In the genomic region with DNA sequence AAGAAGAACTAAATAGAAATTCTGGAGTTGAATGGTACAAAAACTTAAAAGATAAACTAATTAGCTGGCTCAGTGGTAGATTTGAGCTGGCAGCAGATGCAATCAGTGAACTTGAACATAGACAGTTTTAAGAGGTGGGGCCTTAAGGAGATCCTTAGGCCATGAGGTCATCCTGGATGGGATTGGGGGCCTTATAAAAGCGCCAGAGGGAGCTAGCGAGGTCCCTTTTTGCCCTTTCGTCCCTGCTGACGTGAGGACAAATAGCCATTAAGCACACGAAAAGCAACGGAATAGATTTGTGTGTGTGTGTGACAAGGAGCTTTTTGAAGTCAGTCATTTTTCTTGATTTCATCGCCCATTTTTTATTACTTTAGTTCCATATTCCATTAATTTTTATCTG, we compare ENCODE assay signal across 13 cellular contexts.
A peak's percentile ranks its signal among the peaks of the same experiment; 100 is the strongest.
DNase-seq lines count a peak whose midpoint lies in the region; ATAC-seq lines count a peak whose summit lies in the region.
"Had no signal": no experiment of that assay in that cellular context is flagged by ENCODE, and none has a peak within 500 bp of the region (broad histone marks: within the 10 kb centered on the region; RNA-seq: fewer than 3 reads in every experiment).

No MANE protein-coding gene starts in this region.

- H3K4me1 ChIP-seq in iPS DF 6.9 (ENCODE audit: control insufficient read depth, insufficient read depth, low read length) = no peaks in the 10 kb centered on the region
- H3K4me1 ChIP-seq: Peyer's patch had no signal

- H3K9me3 ChIP-seq in iPS DF 6.9 (ENCODE audit: control insufficient read depth, insufficient read depth, low read length) = no peaks in the 10 kb centered on the region
- H3K9me3 ChIP-seq: Peyer's patch had no signal

- intact Hi-C loops in left cardiac atrium (cut with DNase I) = no loop called here
- intact Hi-C loops in left ventricle myocardium superior (cut with micrococcal nuclease) = no loop called here

- H3K27me3 ChIP-seq in iPS DF 6.9 (ENCODE audit: control insufficient read depth, insufficient read depth, low read length) = no peaks in the 10 kb centered on the region
- H3K27me3 ChIP-seq: Peyer's patch had no signal

- no peak overlapping the region for H3K27ac ChIP-seq in iPS DF 6.9 (ENCODE audit: low read length)
- H3K27ac ChIP-seq: C4-2B, Peyer's patch had no signal

- H3K36me3 ChIP-seq in iPS DF 6.9 (ENCODE audit: control insufficient read depth, insufficient read depth, low read length) = no peaks in the 10 kb centered on the region
- H3K36me3 ChIP-seq: Peyer's patch had no signal

- ATAC-seq in left cardiac atrium (peak; percentile 34 to 37), left ventricle myocardium superior (no peak), HG03108 (IDR thresholded peaks at IDR 0.05; ENCODE audit: unreplicated experiment) (no peak), GM18858 (IDR thresholded peaks at IDR 0.05; ENCODE audit: unreplicated experiment) (no peak)

- no peak for DNase-seq in left cardiac atrium
- no peak for DNase-seq in left ventricle myocardium superior
- DNase-seq in SK-N-DZ (ENCODE audit: low spot score) = peak; percentile 54
- DNase-seq in iPS DF 6.9 (ENCODE audit: low read depth, low spot score) = peak; percentile 45
- DNase-seq in Kasumi-1 (lab: John Stamatoyannopoulos, UW) = no peak
- no peak for DNase-seq in activated CD4-positive, alpha-beta T cell treated with anti-CD3 and anti-CD28 coated beads, Interleukin-2, amount 50 U/mL, for 48 hours
- DNase-seq: naive B cell; NCI-H1694 treated with DMSO at 0.1 percent for 48 hours; Peyer's patch; stimulated activated CD4-positive, alpha-beta T cell treated with anti-CD3 and anti-CD28 coated beads, Interleukin-12 subunit alpha, Interleukin-12 subunit beta, amount 100 ng/mL, for 4 hours had no signal

- H3K4me3 ChIP-seq in iPS DF 6.9 (ENCODE audit: low read length) = no peak overlapping the region
- H3K4me3 ChIP-seq: Peyer's patch had no signal

- WGBS in iPS DF 6.9 (ENCODE audit: insufficient coverage, insufficient read length) = no CpG with 5 or more reads among the region's 7 CpGs

Comparison
In these comparisons a context has a peak if more than half of its experiments do, and no peak if none do; other contexts are left out.
1. ATAC-seq: peak in left cardiac atrium (2 of 2); none in left ventricle myocardium superior (single experiment), HG03108 (single experiment) and GM18858 (single experiment).
2. DNase-seq: peak in SK-N-DZ (single experiment) and iPS DF 6.9 (single experiment); none in left cardiac atrium (single experiment), left ventricle myocardium superior (single experiment), Kasumi-1 (0 of 2) and activated CD4-positive, alpha-beta T cell treated with anti-CD3 and anti-CD28 coated beads, Interleukin-2, amount 50 U/mL, for 48 hours (0 of 2).